In genomic region chr13:114110091-114110829, GRCh38 we compare ENCODE assay signal across 8 cellular contexts. TPM values are rescaled to one million over a fixed set of nuclear protein-coding genes. Genes with fewer than 3 reads are reported as not detected.
DNase-seq lines count a peak whose midpoint lies in the region; ATAC-seq and TF ChIP-seq lines count a peak whose summit lies in the region.

No MANE protein-coding gene starts in this region.

- no peaks in the 10 kb centered on the region for H3K79me2 ChIP-seq in trophoblast cell (ENCODE audit: control insufficient read depth, insufficient read depth, low read length, poor library complexity)

- H2AK5ac ChIP-seq in IMR-90 (ENCODE audit: low read depth, low read length) (peak overlapping the region; percentile 96), trophoblast cell (ENCODE audit: low read length) (peak overlapping the region; percentile 51)

- TF ChIP-seq CTCF in IMR-90 (conservative IDR thresholded peaks at IDR 0.05; ENCODE audit: low read depth, low read length), result 0 out of 2 replicates have a peak, but pooled peaks have one; percentile 2

- H3K4me2 ChIP-seq in IMR-90 (ENCODE audit: low read depth, low read length) (no peak overlapping the region), trophoblast cell (ENCODE audit: low read length) (no peak overlapping the region)

- dilution Hi-C loops in IMR-90 (cut with HindIII; ENCODE audit: low sequenced_read_pairs, unreplicated experiment), result no loop called here

- intact Hi-C loops in IMR-90 (cut with micrococcal nuclease), result no loop called here

- peaks cover 48% of the 10 kb centered on the region for H3K9me1 ChIP-seq in IMR-90 (ENCODE audit: insufficient read depth, low read length)

- peak overlapping the region; percentile 28; the same call in 1 of the 2 replicates for H2BK20ac ChIP-seq in IMR-90 (ENCODE audit: low read depth, low read length)

- H2BK5ac ChIP-seq in IMR-90 (ENCODE audit: low read depth, low read length, poor library complexity, severe bottlenecking) (peak overlapping the region; percentile 91), trophoblast cell (ENCODE audit: low read depth, low read length, poor library complexity) (no peak overlapping the region)

- in situ Hi-C loops in IMR-90 (cut with MboI; ENCODE audit: low sequenced_read_pairs), result no loop called here

- peak overlapping the region; percentile 54 for H3K18ac ChIP-seq in IMR-90 (ENCODE audit: low read depth, low read length)
- H3K18ac ChIP-seq in trophoblast cell (ENCODE audit: low read length), result peak overlapping the region; percentile 57

- H4K8ac ChIP-seq in IMR-90 (ENCODE audit: low read depth in 2 of 2, low read length in 2 of 2) (peak overlapping the region in 1 of 2 experiments; percentile 68; a peak in 3 of 4 replicates), trophoblast cell (ENCODE audit: low read depth, low read length) (no peak overlapping the region)

- ATAC-seq in GM18498 (IDR thresholded peaks at IDR 0.05; ENCODE audit: unreplicated experiment), result peak; percentile 67
- ATAC-seq in IMR-90 (ENCODE audit: low read depth), result no peak
- no peak for ATAC-seq in GM21825 (IDR thresholded peaks at IDR 0.05; ENCODE audit: unreplicated experiment)

- H2BK120ac ChIP-seq in IMR-90 (ENCODE audit: low read depth, low read length) (peak overlapping the region; percentile 76; the same call in 1 of the 2 replicates), trophoblast cell (ENCODE audit: insufficient read depth, low read length, poor library complexity) (no peak overlapping the region)

- H4K5ac ChIP-seq in IMR-90 (ENCODE audit: low read depth, low read length), result peak overlapping the region; percentile 54

- peak overlapping the region; percentile 37; the same call in 1 of the 3 replicates for H2BK15ac ChIP-seq in IMR-90 (ENCODE audit: low read depth, low read length)

- peaks cover 45% of the 10 kb centered on the region for H4K20me1 ChIP-seq in IMR-90 (ENCODE audit: insufficient read depth, low read length)

- H2AFZ ChIP-seq in IMR-90 (replicated peaks; ENCODE audit: low read length, poor library complexity), result peak overlapping the region; percentile 24
- peak overlapping the region; percentile 50 for H2AFZ ChIP-seq in trophoblast cell (ENCODE audit: insufficient read depth, low read length, poor library complexity)

- H3K23ac ChIP-seq in IMR-90 (ENCODE audit: low read depth, low read length), result peak overlapping the region; percentile 86
- H3K23ac ChIP-seq in trophoblast cell (ENCODE audit: low read length), result no peak overlapping the region

- BruUV-seq in IMR-90 (replicated peaks; lab: Mats Ljungman, UMichigan), result no TSS peak

- peak overlapping the region; percentile 79 for H3K27ac ChIP-seq in IMR-90 (ENCODE audit: insufficient read depth, low read length)
- no peak overlapping the region for H3K27ac ChIP-seq in trophoblast cell (ENCODE audit: low read depth, low read length)

- peak overlapping the region; percentile 37 for H4K91ac ChIP-seq in IMR-90 (ENCODE audit: insufficient read depth, low read depth, low read length)
- peak overlapping the region; percentile 32 for H4K91ac ChIP-seq in trophoblast cell (ENCODE audit: low read depth, low read length)

- H3K4ac ChIP-seq in IMR-90 (ENCODE audit: low read depth, low read length) (peak overlapping the region; percentile 94), trophoblast cell (ENCODE audit: low read depth, low read length) (peak overlapping the region; percentile 12)

- WGBS in IMR-90 (ENCODE audit: extremely low coverage in 2 of 2, insufficient read length in 1 of 2), 2 experiments, result 80% methylated on average over 19 of the region's 25 CpGs; no CpG with 5 or more reads in 1 of the 2 experiments
- WGBS in trophoblast cell (ENCODE audit: extremely low coverage, insufficient coverage, insufficient read length), result no CpG with 5 or more reads among the region's 25 CpGs

- no peak for TF ChIP-seq POLR2A in IMR-90 (IDR thresholded peaks at IDR 0.05; ENCODE audit: low read depth, low read length)

- H3K9ac ChIP-seq in IMR-90 (ENCODE audit: low read depth, low read length) (peak overlapping the region; percentile 21; the same call in 1 of the 2 replicates), trophoblast cell (ENCODE audit: low read length) (no peak overlapping the region)

- POLR2A ChIA-PET in IMR-90 (lab: Charles Lee; ENCODE audit: unreplicated experiment), result no interaction called here

- peaks cover 72% of the 10 kb centered on the region for H3K4me1 ChIP-seq in IMR-90 (ENCODE audit: control insufficient read depth, insufficient read depth, low read length)
- peaks cover 51 to 55% of the 10 kb centered on the region in 2 experiments for H3K4me1 ChIP-seq in trophoblast cell (ENCODE audit: control insufficient read depth in 1 of 2, insufficient read depth in 2 of 2, low read length in 2 of 2)

- H3K56ac ChIP-seq in IMR-90 (ENCODE audit: extremely low read depth, insufficient read depth, low read length), result no peak overlapping the region

- peaks cover 18 to 77% of the 10 kb centered on the region in 2 experiments; a peak in 3 of 4 replicates for H3K79me1 ChIP-seq in IMR-90 (ENCODE audit: low read depth in 1 of 2, low read length in 2 of 2)
- peaks cover 14% of the 10 kb centered on the region for H3K79me1 ChIP-seq in trophoblast cell (ENCODE audit: low read length)

- no peak overlapping the region for H4K12ac ChIP-seq in trophoblast cell (ENCODE audit: low read depth, low read length)

- no peak overlapping the region for H2AK9ac ChIP-seq in IMR-90 (replicated peaks; ENCODE audit: low read depth, low read length, poor library complexity)

- H3K9me3 ChIP-seq in IMR-90 (ENCODE audit: control insufficient read depth, insufficient read depth, low read length), result no peaks in the 10 kb centered on the region
- H3K9me3 ChIP-seq in trophoblast cell (ENCODE audit: insufficient read depth, low read depth, low read length), result peaks cover 6% of the 10 kb centered on the region

- H3K36me3 ChIP-seq in IMR-90 (ENCODE audit: control insufficient read depth, insufficient read depth, low read length), result peaks cover 16% of the 10 kb centered on the region
- peaks cover 5 to 8% of the 10 kb centered on the region in 2 experiments for H3K36me3 ChIP-seq in trophoblast cell (ENCODE audit: control insufficient read depth in 1 of 2, insufficient read depth in 2 of 2, low read length in 2 of 2)

- H3K4me3 ChIP-seq in IMR-90 (ENCODE audit: insufficient read depth, low read depth, low read length) (no peak overlapping the region), trophoblast cell (ENCODE audit: low read depth, low read length) (no peak overlapping the region)

- H2BK12ac ChIP-seq in trophoblast cell (ENCODE audit: low read length), result no peak overlapping the region

- TF ChIP-seq RAD21 in IMR-90 (IDR thresholded peaks at IDR 0.05; ENCODE audit: low read length), result no peak

- CTCF ChIA-PET in IMR-90 (lab: Yijun Ruan, JAX), result no interaction called here

- no peaks in the 10 kb centered on the region for H3K27me3 ChIP-seq in IMR-90 (ENCODE audit: control insufficient read depth, insufficient read depth, low read length)
- H3K27me3 ChIP-seq in trophoblast cell (ENCODE audit: insufficient read depth, low read length), result no peaks in the 10 kb centered on the region

- H3K14ac ChIP-seq in IMR-90 (replicated peaks; ENCODE audit: low read depth, low read length), result peak overlapping the region; percentile 61
- no peak overlapping the region for H3K14ac ChIP-seq in trophoblast cell (ENCODE audit: low read length)

- DNase-seq in IMR-90 (no peak), trophoblast cell (no peak), hepatic stellate cell (ENCODE audit: low spot score) (no peak), NCI-H524 (lab: John Stamatoyannopoulos, UW) (no peak)
- DNase-seq in activated CD4-positive, alpha-beta T cell treated with anti-CD3 and anti-CD28 coated beads for 4 hours, result peak; percentile 61 to 66
- peak; percentile 54 for DNase-seq in effector CD8-positive, alpha-beta T cell (lab: John Stamatoyannopoulos, UW)

TF ChIP-seq in IMR-90, 13 proteins besides CTCF, POLR2A, EP300 and RAD21:
- TF ChIP-seq RFX5 (IDR thresholded peaks at IDR 0.05; ENCODE audit: low read depth, low read length), result no peak
- no peak for TF ChIP-seq SMC3 (IDR thresholded peaks at IDR 0.05; ENCODE audit: low read depth, low read length)
- TF ChIP-seq FOS (IDR thresholded peaks at IDR 0.05; ENCODE audit: low read depth, low read length), result no peak

RNA-seq across cellular contexts. Expression of gene RASA3, which starts 22.2 kb away (rescaled TPM):
- total RNA-seq in IMR-90 (2012; rRNA removed), result 21.0 and 22.8 TPM in 2 replicates
- polyA plus RNA-seq in IMR-90 (2012; rRNA removed), result 31.0 and 31.4 TPM in 2 replicates
- 22.9 and 29.5 TPM in 2 replicates for polyA plus RNA-seq in IMR-90 (2012; cell fraction: cytosol; rRNA removed)
- polyA plus RNA-seq in IMR-90 (2012; cell fraction: nucleus; rRNA removed; ENCODE audit: low replicate concordance), result 48.4 and 48.8 TPM in 2 replicates
- 12.8 and 13.0 TPM in 2 replicates for polyA plus RNA-seq in trophoblast cell (2013)

Comparison
In these comparisons a context has a peak if more than half of its experiments do, and no peak if none do; other contexts are left out.
1. DNase-seq: peak in activated CD4-positive, alpha-beta T cell treated with anti-CD3 and anti-CD28 coated beads for 4 hours (2 of 2) and effector CD8-positive, alpha-beta T cell (single experiment); none in IMR-90 (single experiment), trophoblast cell (0 of 2), hepatic stellate cell (single experiment) and NCI-H524 (0 of 2).